28 cellular contexts compared by ENCODE assay signal in the genomic region with DNA sequence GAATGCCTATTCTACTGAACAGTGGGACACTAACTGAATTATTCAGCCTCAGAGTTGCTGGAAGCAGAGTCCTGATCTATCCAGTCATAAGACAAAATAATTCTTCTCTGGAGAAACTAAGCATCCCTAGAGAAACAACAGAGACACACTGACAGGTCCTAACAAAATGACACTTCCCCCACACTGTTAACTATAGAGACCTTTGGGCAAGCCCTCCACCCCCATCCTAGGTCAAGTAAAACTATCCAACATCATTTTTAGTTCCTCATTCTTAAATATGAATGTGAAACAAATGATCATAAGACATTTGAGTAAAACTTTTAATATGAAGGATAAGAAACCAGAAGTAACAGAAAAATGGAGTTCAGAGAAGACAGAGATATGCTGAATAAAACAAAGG.
"Had no signal": no experiment of that assay in that cellular context is flagged by ENCODE, and none has a peak within 500 bp of the region (broad histone marks: within the 10 kb centered on the region; RNA-seq: fewer than 3 reads in every experiment).

No MANE protein-coding gene starts in this region.

- H3K36me3 Mint-ChIP-seq: activated CD8-positive, alpha-beta memory T cell treated with anti-CD3 and anti-CD28 coated beads, Interleukin-2, amount 10 ng/mL, durations not matched to agents 7 days and 5 days; activated naive CD4-positive, alpha-beta T cell treated with anti-CD3 and anti-CD28 coated beads, Interleukin-2, amount 50 U/mL, for 24 hours; stimulated activated memory B cell treated with anti-CD40 and anti-IgM and Interleukin-4, amounts not matched to agents 10 μg/mL and 1 μg/mL and 100 μg/mL, for 72 hours had no signal

- H3K4me3 Mint-ChIP-seq: activated CD4-positive, alpha-beta T cell treated with anti-CD3 and anti-CD28 coated beads for 36 hours; activated CD8-positive, alpha-beta memory T cell treated with anti-CD3 and anti-CD28 coated beads, Interleukin-2, amount 10 ng/mL, durations not matched to agents 7 days and 5 days; activated CD8-positive, alpha-beta T cell treated with anti-CD3 and anti-CD28 coated beads, Interleukin-2, amount 10 ng/mL, durations not matched to agents 7 days and 5 days; activated naive CD4-positive, alpha-beta T cell treated with anti-CD3 and anti-CD28 coated beads, Interleukin-2, amount 50 U/mL, for 24 hours; activated naive CD8-positive, alpha-beta T cell treated with anti-CD3 and anti-CD28 coated beads, Interleukin-2, amount 50 U/mL, for 24 hours; natural killer cell treated with Interleukin-12 subunit alpha and Interleukin-12 subunit beta and Interleukin-15 and Interleukin-18, amount 100 ng/mL, for 72 hours; stimulated activated memory B cell treated with anti-CD40 and anti-IgM and Interleukin-4, amounts not matched to agents 10 μg/mL and 1 μg/mL and 100 μg/mL, for 72 hours had no signal

- H3K27ac Mint-ChIP-seq: activated CD4-positive, alpha-beta T cell treated with anti-CD3 and anti-CD28 coated beads for 36 hours; activated CD8-positive, alpha-beta memory T cell treated with anti-CD3 and anti-CD28 coated beads, Interleukin-2, amount 10 ng/mL, durations not matched to agents 7 days and 5 days; activated CD8-positive, alpha-beta T cell treated with anti-CD3 and anti-CD28 coated beads, Interleukin-2, amount 10 ng/mL, durations not matched to agents 7 days and 5 days; activated naive CD4-positive, alpha-beta T cell treated with anti-CD3 and anti-CD28 coated beads, Interleukin-2, amount 50 U/mL, for 24 hours; activated naive CD8-positive, alpha-beta T cell treated with anti-CD3 and anti-CD28 coated beads, Interleukin-2, amount 50 U/mL, for 24 hours; activated T-helper 2 cell treated with anti-CD3 and anti-CD28 coated beads, Interferon-gamma antibody, Interleukin-2, Interleukin-4, amounts not matched to agents 10 μg/mL and 5 μg/mL and 100 μg/mL, durations not matched to agents 14 hours and 24 hours and 36 hours; natural killer cell treated with Interleukin-12 subunit alpha and Interleukin-12 subunit beta and Interleukin-15 and Interleukin-18, amount 100 ng/mL, for 72 hours; progenitor cell of endocrine pancreas; stimulated activated memory B cell treated with anti-CD40 and anti-IgM and Interleukin-4, amounts not matched to agents 10 μg/mL and 1 μg/mL and 100 μg/mL, for 72 hours had no signal

- DNase-seq: activated CD4-positive, alpha-beta T cell treated with anti-CD3 and anti-CD28 coated beads for 36 hours; activated CD4-positive, CD25-positive, alpha-beta regulatory T cell; activated CD8-positive, alpha-beta memory T cell treated with anti-CD3 and anti-CD28 coated beads, Interleukin-2, amount 10 ng/mL, durations not matched to agents 7 days and 5 days; activated CD8-positive, alpha-beta T cell treated with anti-CD3 and anti-CD28 coated beads, Interleukin-2, amount 10 ng/mL, durations not matched to agents 7 days and 5 days; activated naive CD8-positive, alpha-beta T cell treated with anti-CD3 and anti-CD28 coated beads, Interleukin-2, amount 50 U/mL, for 24 hours; activated T-cell treated with anti-CD3 and anti-CD28 coated beads, Interleukin-2, amount 50 U/mL, for 48 hours; amygdala; caudate nucleus; cortex of kidney; left cardiac atrium; left ventricle myocardium superior; mucosa of descending colon; stimulated activated CD4-positive, alpha-beta T cell treated with anti-CD3 and anti-CD28 coated beads, Interleukin-1b, Interleukin-23, amount 100 ng/mL, for 48 hours; stimulated activated CD4-positive, alpha-beta T cell treated with anti-CD3 and anti-CD28 coated beads, Interleukin-4, amount 100 ng/mL, for 4 hours; stimulated activated CD8-positive, alpha-beta memory T cell treated with anti-CD3 and anti-CD28 coated beads, Interleukin-4, amount 100 ng/mL, for 48 hours; stomach; T1000; thyroid gland; upper lobe of left lung had no signal

- H3K4me1 Mint-ChIP-seq: activated CD4-positive, alpha-beta T cell treated with anti-CD3 and anti-CD28 coated beads for 36 hours; activated CD8-positive, alpha-beta memory T cell treated with anti-CD3 and anti-CD28 coated beads, Interleukin-2, amount 10 ng/mL, durations not matched to agents 7 days and 5 days; activated naive CD4-positive, alpha-beta T cell treated with anti-CD3 and anti-CD28 coated beads, Interleukin-2, amount 50 U/mL, for 24 hours; activated naive CD8-positive, alpha-beta T cell treated with anti-CD3 and anti-CD28 coated beads, Interleukin-2, amount 50 U/mL, for 24 hours; stimulated activated memory B cell treated with anti-CD40 and anti-IgM and Interleukin-4, amounts not matched to agents 10 μg/mL and 1 μg/mL and 100 μg/mL, for 72 hours had no signal

- FAIRE-seq: endothelial cell of umbilical vein, keratinocyte had no signal

- H3K9me3 Mint-ChIP-seq: activated naive CD4-positive, alpha-beta T cell treated with anti-CD3 and anti-CD28 coated beads, Interleukin-2, amount 50 U/mL, for 24 hours; activated naive CD8-positive, alpha-beta T cell treated with anti-CD3 and anti-CD28 coated beads, Interleukin-2, amount 50 U/mL, for 24 hours; natural killer cell treated with Interleukin-12 subunit alpha and Interleukin-12 subunit beta and Interleukin-15 and Interleukin-18, amount 100 ng/mL, for 72 hours had no signal

- H3K27me3 Mint-ChIP-seq: activated CD4-positive, alpha-beta T cell treated with anti-CD3 and anti-CD28 coated beads for 36 hours; activated CD8-positive, alpha-beta memory T cell treated with anti-CD3 and anti-CD28 coated beads, Interleukin-2, amount 10 ng/mL, durations not matched to agents 7 days and 5 days; activated naive CD4-positive, alpha-beta T cell treated with anti-CD3 and anti-CD28 coated beads, Interleukin-2, amount 50 U/mL, for 24 hours; activated naive CD8-positive, alpha-beta T cell treated with anti-CD3 and anti-CD28 coated beads, Interleukin-2, amount 50 U/mL, for 24 hours; natural killer cell treated with Interleukin-12 subunit alpha and Interleukin-12 subunit beta and Interleukin-15 and Interleukin-18, amount 100 ng/mL, for 72 hours; progenitor cell of endocrine pancreas; stimulated activated memory B cell treated with anti-CD40 and anti-IgM and Interleukin-4, amounts not matched to agents 10 μg/mL and 1 μg/mL and 100 μg/mL, for 72 hours had no signal

- ATAC-seq: activated CD4-positive, alpha-beta T cell treated with anti-CD3 and anti-CD28 coated beads for 36 hours; activated CD8-positive, alpha-beta memory T cell treated with anti-CD3 and anti-CD28 coated beads, Interleukin-2, amount 10 ng/mL, durations not matched to agents 7 days and 5 days; activated CD8-positive, alpha-beta T cell treated with anti-CD3 and anti-CD28 coated beads, Interleukin-2, amount 10 ng/mL, durations not matched to agents 7 days and 5 days; activated naive CD8-positive, alpha-beta T cell treated with anti-CD3 and anti-CD28 coated beads, Interleukin-2, amount 50 U/mL, for 24 hours; gastroesophageal sphincter; left cardiac atrium; left ventricle myocardium superior; mucosa of descending colon; natural killer cell treated with Interleukin-12 subunit alpha and Interleukin-12 subunit beta and Interleukin-15 and Interleukin-18, amount 100 ng/mL, for 72 hours; sciatic nerve; stimulated activated memory B cell treated with anti-CD40 and anti-IgM and Interleukin-4, amounts not matched to agents 10 μg/mL and 1 μg/mL and 100 μg/mL, for 72 hours had no signal
